Comparison of ENCODE assay signal across 17 cellular contexts in the genomic region with DNA sequence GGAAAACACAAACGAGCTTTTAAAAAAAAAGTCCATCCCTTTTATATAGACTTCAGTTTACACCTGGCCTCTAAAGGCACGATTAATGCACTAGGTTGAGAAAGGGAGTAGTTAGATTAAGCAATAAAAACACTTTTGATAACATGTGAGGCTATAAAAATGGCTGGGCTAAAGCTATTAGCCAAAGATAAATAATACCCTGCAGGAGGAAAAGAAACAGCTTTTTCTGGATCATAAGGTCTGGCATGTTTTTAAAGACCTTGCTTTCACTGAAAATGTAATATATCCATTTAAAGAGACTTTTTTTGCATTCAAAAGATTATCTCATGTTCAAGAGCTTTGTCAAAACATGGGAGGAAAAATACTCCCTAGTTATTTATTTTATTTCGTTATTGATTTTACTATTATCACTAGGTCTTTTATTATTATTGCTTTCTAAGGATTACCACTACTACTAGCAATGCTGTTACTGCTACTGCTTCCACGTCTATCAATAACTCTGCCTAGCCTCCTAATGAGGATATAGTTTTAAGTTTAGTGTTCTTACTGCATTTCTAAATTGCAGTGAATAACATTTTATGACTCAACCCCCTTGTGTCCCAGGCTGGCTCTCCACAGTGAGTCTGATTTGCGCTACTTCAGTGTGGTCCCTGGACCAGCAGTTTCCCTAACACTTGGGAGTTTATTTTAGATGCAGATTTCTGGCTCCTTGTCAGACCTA.
DNase-seq lines count a peak whose midpoint lies in the region; ATAC-seq and TF ChIP-seq lines count a peak whose summit lies in the region.
"Had no signal": no experiment of that assay in that cellular context is flagged by ENCODE, and none has a peak within 500 bp of the region (broad histone marks: within the 10 kb centered on the region; RNA-seq: fewer than 3 reads in every experiment).

No MANE protein-coding gene starts in this region.

- H2AFZ ChIP-seq in GM23248, result no peak overlapping the region

- no peak overlapping the region for H3K4me3 ChIP-seq in GM23248
- no peak overlapping the region for H3K4me3 ChIP-seq in epithelial cell of esophagus (ENCODE audit: low read length)
- H3K4me3 ChIP-seq in mucosa of descending colon, result no peak overlapping the region
- H3K4me3 ChIP-seq: lung, SK-N-MC, smooth muscle cell had no signal

- H3K36me3 ChIP-seq in GM23248 (ENCODE audit: low read depth), result no peaks in the 10 kb centered on the region
- H3K36me3 ChIP-seq in mucosa of descending colon (ENCODE audit: low read depth), result no peaks in the 10 kb centered on the region

- no peaks in the 10 kb centered on the region for H4K20me1 ChIP-seq in GM23248 (ENCODE audit: insufficient read depth)

- H3K9me3 ChIP-seq in GM23248 (ENCODE audit: low read depth) (no peaks in the 10 kb centered on the region), mucosa of descending colon (no peaks in the 10 kb centered on the region)
- H3K9me3 ChIP-seq: Caco-2 had no signal

- no peaks in the 10 kb centered on the region for H3K79me2 ChIP-seq in GM23248 (ENCODE audit: insufficient read depth)

- no peaks in the 10 kb centered on the region for H3K27me3 ChIP-seq in GM23248 (replicated peaks; ENCODE audit: insufficient read depth)

- no peaks in the 10 kb centered on the region for H3K9me2 ChIP-seq in GM23248 (ENCODE audit: insufficient read depth)

- H3K9ac ChIP-seq in GM23248, result no peak overlapping the region

- TF ChIP-seq CTCF in epithelial cell of esophagus (IDR thresholded peaks at IDR 0.05; ENCODE audit: insufficient read depth, low read depth, low read length, missing control alignments) (no peak), mucosa of descending colon (IDR thresholded peaks at IDR 0.05) (no peak)

- intact Hi-C loops in mucosa of descending colon (cut with DNase I, micrococcal nuclease), result no loop called here

- DNase-seq in GM23248, result peak; percentile 36
- peak; percentile 83 for DNase-seq in NCI-H2081 treated with DMSO at 0.1 percent for 48 hours (lab: John Stamatoyannopoulos, UW)
- DNase-seq in epithelial cell of esophagus (ENCODE audit: low read depth), result peak; percentile 11
- no peak for DNase-seq in mucosa of descending colon
- no peak for DNase-seq in NCI-H524 (lab: John Stamatoyannopoulos, UW)
- DNase-seq: activated CD8-positive, alpha-beta memory T cell treated with anti-CD3 and anti-CD28 coated beads for 24 hours; activated gamma-delta T cell; Caco-2; KG1; NCI-H2171; substantia nigra had no signal

- in situ Hi-C loops in GM23248 (cut with MboI), result no loop called here

- H3F3A ChIP-seq in GM23248 (ENCODE audit: insufficient read depth), result no peaks in the 10 kb centered on the region

- ATAC-seq in mucosa of descending colon, result peak; percentile 87
- no peak for ATAC-seq in GM21825 (IDR thresholded peaks at IDR 0.05; ENCODE audit: unreplicated experiment)
- no peak for ATAC-seq in GM18861 (IDR thresholded peaks at IDR 0.05; ENCODE audit: unreplicated experiment)
- no peak for ATAC-seq in HG03378 (IDR thresholded peaks at IDR 0.05; ENCODE audit: unreplicated experiment)

- no peak overlapping the region for H3K27ac ChIP-seq in GM23248
- H3K27ac ChIP-seq: SK-N-MC had no signal

- 45 to 50% methylated on average over 5 of the region's 5 CpGs for WGBS in GM23248 (ENCODE audit: low coverage in 1 of 2, low lambda C conversion rate in 2 of 2, missing lambda C conversion rate in 2 of 2), 2 experiments

- H3K4me2 ChIP-seq in GM23248 (ENCODE audit: unreplicated experiment), result no peak overlapping the region
- H3K4me2 ChIP-seq: smooth muscle cell had no signal

- H3K4me1 ChIP-seq in GM23248 (ENCODE audit: insufficient read depth) (no peaks in the 10 kb centered on the region), mucosa of descending colon (ENCODE audit: low read depth) (peaks cover 32% of the 10 kb centered on the region)

Comparison
In these comparisons a context has a peak if more than half of its experiments do, and no peak if none do; other contexts are left out.
1. DNase-seq: peak in GM23248 (single experiment), NCI-H2081 treated with DMSO at 0.1 percent for 48 hours (single experiment) and epithelial cell of esophagus (single experiment); none in mucosa of descending colon (0 of 3) and NCI-H524 (0 of 2).